ENCODE assay signal across 8 cellular contexts in the genomic region with DNA sequence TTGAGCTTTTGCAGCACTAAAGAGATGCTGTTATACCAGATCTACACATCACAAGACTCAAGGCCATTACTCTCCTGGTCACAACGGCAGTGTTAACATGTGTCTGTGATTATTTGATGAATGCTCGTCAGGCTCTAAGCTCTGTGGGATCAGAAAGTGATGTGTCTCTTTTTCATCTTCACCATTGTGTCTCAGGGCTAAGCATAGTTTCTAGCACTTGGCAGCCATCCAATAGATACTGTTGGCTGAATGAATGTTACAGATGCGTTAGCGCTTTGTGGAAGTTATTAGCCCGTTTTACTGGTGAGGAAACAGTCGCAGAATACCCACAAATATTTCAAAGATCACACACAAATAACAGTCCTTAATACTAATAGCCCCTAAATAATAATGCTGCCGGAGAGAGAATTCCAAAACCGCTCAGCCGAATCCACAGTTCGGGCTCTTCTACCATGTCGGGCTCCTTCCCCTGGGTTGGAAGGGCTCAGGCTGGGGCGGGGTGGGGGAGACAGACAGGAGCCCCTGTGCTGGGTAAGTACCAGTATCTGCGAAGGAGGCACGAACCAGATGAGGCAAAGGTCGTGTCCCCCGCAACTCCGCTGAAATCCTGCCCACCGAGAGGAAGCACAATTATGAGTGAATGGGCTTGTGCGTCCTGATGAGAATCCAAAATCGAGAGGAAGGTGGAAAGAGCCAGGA. TPM values are rescaled to one million over a fixed set of nuclear protein-coding genes. Genes with fewer than 3 reads are reported as not detected.
DNase-seq lines count a peak whose midpoint lies in the region; ATAC-seq and TF ChIP-seq lines count a peak whose summit lies in the region.

No MANE protein-coding gene starts in this region.

- TF ChIP-seq CTCF in WTC11 (IDR thresholded peaks at IDR 0.05) = no peak

- no peaks in the 10 kb centered on the region for H3K9me3 ChIP-seq in right cardiac atrium (ENCODE audit: control insufficient read depth, low read length)
- H3K9me3 ChIP-seq in subcutaneous abdominal adipose tissue (ENCODE audit: control insufficient read depth in 5 of 5, low read length in 5 of 5) = no peaks in the 10 kb centered on the region

- H3K4me1 ChIP-seq in right cardiac atrium (ENCODE audit: control insufficient read depth, insufficient read depth, low read length) (no peaks in the 10 kb centered on the region), subcutaneous abdominal adipose tissue (ENCODE audit: control insufficient read depth in 5 of 5, insufficient read depth in 5 of 5, low read length in 5 of 5) (peaks cover 2 to 20% (median 17%) of the 10 kb centered on the region in 5 donors)

- in situ Hi-C loops in ACHN (cut with HindIII; ENCODE audit: low pct_ligation_motif_present, low pct_unique_long_range_greater_than_20kb, low sequenced_read_pairs) = no loop called here

- H3K27ac Mint-ChIP-seq in WTC11 = no peak overlapping the region

- H3K4me3 Mint-ChIP-seq in WTC11 = peak overlapping the region; percentile 82

- H3K4me3 ChIP-seq in right cardiac atrium (ENCODE audit: low read length) (peak overlapping the region; percentile 81), subcutaneous abdominal adipose tissue (ENCODE audit: low read depth in 1 of 5, low read length in 5 of 5) (peak overlapping the region; percentile 63 to 74 (median 70))

- H3K9me3 Mint-ChIP-seq in WTC11 = no peaks in the 10 kb centered on the region

- CTCF ChIA-PET in WTC11 (lab: Charles Lee) = interaction anchor here (1.4 to 3.0 kb wide), 3 partner anchors 16 to 190 kb away, joined by 3 to 16 read pairs (median 4); no protein-coding TSS in a partner anchor

- H3K27me3 ChIP-seq in right cardiac atrium (ENCODE audit: control insufficient read depth, insufficient read depth) = no peaks in the 10 kb centered on the region
- H3K27me3 ChIP-seq in subcutaneous abdominal adipose tissue (ENCODE audit: control insufficient read depth in 5 of 5, insufficient read depth in 4 of 5, low read length in 5 of 5) = peaks cover 0 to 5% (median 4%) of the 10 kb centered on the region in 5 donors

- ATAC-seq in WTC11 (peak; percentile 12), right cardiac atrium (peak in 1 of 2 donors; percentile 24), HG02588 (IDR thresholded peaks at IDR 0.05; ENCODE audit: unreplicated experiment) (no peak)

- H3K36me3 ChIP-seq in subcutaneous abdominal adipose tissue (ENCODE audit: control insufficient read depth in 5 of 5, insufficient read depth in 5 of 5, low read length in 5 of 5) = no peaks in the 10 kb centered on the region

- no peak overlapping the region for H3K27ac ChIP-seq in right cardiac atrium (ENCODE audit: low read length)
- H3K27ac ChIP-seq in subcutaneous abdominal adipose tissue (ENCODE audit: low read depth, low read length) = no peak overlapping the region

- intact Hi-C loops in right cardiac atrium (cut with DNase I) = no loop called here

- peaks cover 76% of the 10 kb centered on the region for H3K27me3 Mint-ChIP-seq in WTC11 (ENCODE audit: low read depth)

- 4% methylated on average over 20 of the region's 20 CpGs for WGBS in right cardiac atrium

- DNase-seq in NCI-H82 (lab: John Stamatoyannopoulos, UW) (peak; percentile 40), NCI-H82 treated with DMSO at 0.1 percent for 48 hours (lab: John Stamatoyannopoulos, UW; ENCODE audit: unreplicated experiment) (no peak), WTC11 (ENCODE audit: low spot score) (no peak), right cardiac atrium (peak in 2 of 3 donors; percentile 11 to 51), ACHN (no peak), cortex of kidney (lab: John Stamatoyannopoulos, UW) (no peak)

- POLR2A ChIA-PET in WTC11 (lab: Charles Lee) = no interaction called here

- H3K4me1 Mint-ChIP-seq in WTC11 = peaks cover 13% of the 10 kb centered on the region

- H3K9ac ChIP-seq in subcutaneous abdominal adipose tissue (ENCODE audit: low read length in 5 of 5) = no peak overlapping the region

- H3K36me3 Mint-ChIP-seq in WTC11 = no peaks in the 10 kb centered on the region

TF ChIP-seq in WTC11, 78 proteins besides CTCF, POLR2A, EP300 and RAD21 (continues in another document):
- TF ChIP-seq ZNF396 (CRISPR knock-in tag; IDR thresholded peaks at IDR 0.05; ENCODE audit: borderline replicate concordance) (no peak), GTF2I (CRISPR knock-in tag; conservative IDR thresholded peaks at IDR 0.05) (no peak), FOXP1 (CRISPR knock-in tag; IDR thresholded peaks at IDR 0.05; ENCODE audit: borderline replicate concordance) (no peak), ARID4B (CRISPR knock-in tag; IDR thresholded peaks at IDR 0.05; ENCODE audit: borderline replicate concordance) (no peak), MXD4 (CRISPR knock-in tag; IDR thresholded peaks at IDR 0.05; ENCODE audit: borderline replicate concordance) (no peak), ZNF281 (CRISPR knock-in tag; IDR thresholded peaks at IDR 0.05) (no peak)
- TF ChIP-seq, protein P1, sequence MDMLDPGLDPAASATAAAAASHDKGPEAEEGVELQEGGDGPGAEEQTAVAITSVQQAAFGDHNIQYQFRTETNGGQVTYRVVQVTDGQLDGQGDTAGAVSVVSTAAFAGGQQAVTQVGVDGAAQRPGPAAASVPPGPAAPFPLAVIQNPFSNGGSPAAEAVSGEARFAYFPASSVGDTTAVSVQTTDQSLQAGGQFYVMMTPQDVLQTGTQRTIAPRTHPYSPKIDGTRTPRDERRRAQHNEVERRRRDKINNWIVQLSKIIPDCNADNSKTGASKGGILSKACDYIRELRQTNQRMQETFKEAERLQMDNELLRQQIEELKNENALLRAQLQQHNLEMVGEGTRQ (CRISPR knock-in tag; IDR thresholded peaks at IDR 0.05) = no peak
- TF ChIP-seq, protein P2, sequence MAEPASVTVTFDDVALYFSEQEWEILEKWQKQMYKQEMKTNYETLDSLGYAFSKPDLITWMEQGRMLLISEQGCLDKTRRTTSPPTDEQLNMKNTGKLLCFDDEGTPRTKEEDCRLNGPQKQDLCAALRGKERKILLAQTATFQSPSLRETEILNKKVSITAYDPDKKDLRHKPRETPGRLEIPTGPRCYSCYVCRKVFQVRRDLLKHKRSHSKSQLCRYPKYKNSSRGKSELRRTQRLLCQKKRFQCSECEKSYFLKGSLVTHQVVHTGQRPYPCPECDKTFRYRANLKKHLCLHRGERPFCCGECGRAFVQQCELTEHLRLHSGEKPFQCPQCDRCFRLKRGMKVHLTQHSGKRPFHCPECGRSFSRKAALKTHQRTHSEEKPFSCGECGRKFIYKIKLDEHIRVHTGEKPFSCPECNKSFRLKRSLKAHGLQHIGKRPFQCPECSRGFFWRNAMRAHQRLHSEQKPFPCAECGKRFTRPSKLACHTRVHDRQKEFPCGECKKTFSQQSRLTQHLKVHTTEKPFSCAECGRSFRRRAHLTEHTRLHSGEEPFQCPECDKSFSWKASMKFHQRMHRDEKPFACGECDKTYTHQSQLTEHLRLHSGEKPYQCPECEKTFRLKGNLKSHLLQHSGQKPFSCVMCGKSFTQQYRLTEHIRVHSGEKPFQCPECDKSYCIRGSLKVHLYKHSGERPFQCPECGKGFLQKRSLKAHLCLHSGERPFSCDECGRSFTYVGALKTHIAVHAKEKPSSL (CRISPR knock-in tag; conservative IDR thresholded peaks at IDR 0.05) = no peak

RNA-seq across cellular contexts. Expression of gene FAM81A, which starts 1.1 kb away (rescaled TPM):
- total RNA-seq in WTC11 (2021) (2.0 to 2.4 TPM (median 2.1 TPM) in 3 replicates), right cardiac atrium (1 to 10 TPM; 1.6 to 4.1 (median 2.5) TPM)
- 1.0 TPM for polyA plus RNA-seq in right cardiac atrium

Comparison
In these comparisons a context has a peak if more than half of its experiments do, and no peak if none do; other contexts are left out.
1. DNase-seq: peak in NCI-H82 (single experiment) and right cardiac atrium (2 of 3); none in NCI-H82 treated with DMSO at 0.1 percent for 48 hours (single experiment), WTC11 (single experiment), ACHN (single experiment) and cortex of kidney (single experiment).